Comparison of ENCODE assay signal across 8 cellular contexts in genomic region chr20:32789896-32790750, GRCh38. TPM values are rescaled to one million over a fixed set of nuclear protein-coding genes. Genes with fewer than 3 reads are reported as not detected.
DNase-seq lines count a peak whose midpoint lies in the region; ATAC-seq, FAIRE-seq and TF ChIP-seq lines count a peak whose summit lies in the region.

No MANE protein-coding gene starts in this region.

- 44% methylated on average over 6 of the region's 6 CpGs for WGBS in A549 (ENCODE audit: missing lambda C conversion rate)

- FAIRE-seq in A549 (lab: Jason Lieb, UNC): no peak

- H3K27ac ChIP-seq in A549: no peak overlapping the region
- H3K27ac ChIP-seq in Karpas-422 (ENCODE audit: low read length): no peak overlapping the region

- H3K27me3 ChIP-seq in Karpas-422 (ENCODE audit: low read length): 0 out of 2 replicates have a peak, but pooled peaks cover 2% of the 10 kb centered on the region

- TF ChIP-seq CTCF in A549 (IDR thresholded peaks at IDR 0.05) (peak; percentile 82), GM13977 (IDR thresholded peaks at IDR 0.05; ENCODE audit: extremely low read depth, insufficient read depth, missing control alignments) (peak; percentile 99)

- peaks cover 29% of the 10 kb centered on the region for H3K4me1 Mint-ChIP-seq in activated T-helper 1 cell treated with anti-CD3 and anti-CD28 coated beads, Interleukin-12 subunit alpha, Interleukin-12 subunit beta, Interleukin-2, Interleukin-4 antibody, amounts not matched to agents 30 ng/mL and 10 ng/mL and 1 ng/mL, durations not matched to agents 14 hours and 24 hours and 36 hours (ENCODE audit: low read depth)

- H3K4me3 ChIP-seq in A549: no peak overlapping the region
- H3K4me3 ChIP-seq in Karpas-422 (ENCODE audit: low read length): no peak overlapping the region

- TF ChIP-seq POLR2A in A549 (IDR thresholded peaks at IDR 0.05; ENCODE audit: low read length): no peak

- H3K4me2 ChIP-seq in A549 (no peak overlapping the region), Karpas-422 (ENCODE audit: low read depth, low read length, poor library complexity, severe bottlenecking) (no peak overlapping the region)

- H3K4me1 ChIP-seq in A549: no peaks in the 10 kb centered on the region
- no peaks in the 10 kb centered on the region for H3K4me1 ChIP-seq in Karpas-422 (ENCODE audit: low read length)

- H3K9ac ChIP-seq in Karpas-422 (ENCODE audit: low read length): no peak overlapping the region

- peak; percentile 66 to 83 for TF ChIP-seq RAD21 in A549 (conservative IDR thresholded peaks at IDR 0.05 in 1 of 2, IDR thresholded peaks at IDR 0.05 in 1 of 2)

- no peaks in the 10 kb centered on the region for H3K27me3 Mint-ChIP-seq in activated T-helper 1 cell treated with anti-CD3 and anti-CD28 coated beads, Interleukin-12 subunit alpha, Interleukin-12 subunit beta, Interleukin-2, Interleukin-4 antibody, amounts not matched to agents 30 ng/mL and 10 ng/mL and 1 ng/mL, durations not matched to agents 14 hours and 24 hours and 36 hours (ENCODE audit: insufficient read depth)

- no peaks in the 10 kb centered on the region for H3K36me3 ChIP-seq in Karpas-422 (ENCODE audit: insufficient read depth, low read length)

- POLR2A ChIA-PET in A549 (lab: Yijun Ruan, JAX): interaction anchor here (0.7 kb wide), 1 partner anchor 29 kb away, joined by 8 read pairs; the partner anchor contains the start of gene MAPRE1

- no peaks in the 10 kb centered on the region for H3K79me2 ChIP-seq in Karpas-422 (ENCODE audit: low read length)

- no peaks in the 10 kb centered on the region for H3K9me2 ChIP-seq in Karpas-422 (replicated peaks; ENCODE audit: insufficient read depth, low read length)

- no peak for TF ChIP-seq EP300 in A549 (IDR thresholded peaks at IDR 0.05)

- intact Hi-C loops in activated T-helper 1 cell treated with anti-CD3 and anti-CD28 coated beads, Interleukin-12 subunit alpha, Interleukin-12 subunit beta, Interleukin-2, Interleukin-4 antibody, amounts not matched to agents 30 ng/mL and 10 ng/mL and 1 ng/mL, durations not matched to agents 14 hours and 24 hours and 36 hours (cut with micrococcal nuclease): loop anchor here (1.0 to 5.0 kb wide), 7 partner anchors 29 to 509 kb away; partner anchors contain the start of gene MAPRE1

- no peak overlapping the region for H3K4me3 Mint-ChIP-seq in activated T-helper 1 cell treated with anti-CD3 and anti-CD28 coated beads, Interleukin-12 subunit alpha, Interleukin-12 subunit beta, Interleukin-2, Interleukin-4 antibody, amounts not matched to agents 30 ng/mL and 10 ng/mL and 1 ng/mL, durations not matched to agents 14 hours and 24 hours and 36 hours

- CTCF ChIA-PET in A549 (lab: Yijun Ruan, JAX): interaction anchor here (0.5 to 6.5 kb wide), 52 partner anchors 12 to 1341 kb away, joined by 3 to 82 read pairs (median 4); partner anchors contain the start of gene C20orf203

- no peaks in the 10 kb centered on the region for H3K36me3 Mint-ChIP-seq in activated T-helper 1 cell treated with anti-CD3 and anti-CD28 coated beads, Interleukin-12 subunit alpha, Interleukin-12 subunit beta, Interleukin-2, Interleukin-4 antibody, amounts not matched to agents 30 ng/mL and 10 ng/mL and 1 ng/mL, durations not matched to agents 14 hours and 24 hours and 36 hours (ENCODE audit: low read depth)

- in situ Hi-C loops in GM13977 (cut with MboI; ENCODE audit: low pct_unique_long_range_greater_than_20kb, low sequenced_read_pairs, unreplicated experiment): loop anchor here (10.0 to 25.0 kb wide), 2 partner anchors 115 to 253 kb away; partner anchors contain the start of gene C20orf203

- no peaks in the 10 kb centered on the region for H4K20me1 ChIP-seq in Karpas-422 (ENCODE audit: insufficient read depth, low read depth, low read length)

- ATAC-seq in A549: peak; percentile 96

- H3K9me3 ChIP-seq in A549 (no peaks in the 10 kb centered on the region), Karpas-422 (ENCODE audit: low read length) (no peaks in the 10 kb centered on the region)

- no peaks in the 10 kb centered on the region for H3K9me3 Mint-ChIP-seq in activated T-helper 1 cell treated with anti-CD3 and anti-CD28 coated beads, Interleukin-12 subunit alpha, Interleukin-12 subunit beta, Interleukin-2, Interleukin-4 antibody, amounts not matched to agents 30 ng/mL and 10 ng/mL and 1 ng/mL, durations not matched to agents 14 hours and 24 hours and 36 hours

- H2AFZ ChIP-seq in Karpas-422 (ENCODE audit: low read length): no peak overlapping the region

- H3K27ac Mint-ChIP-seq in activated T-helper 1 cell treated with anti-CD3 and anti-CD28 coated beads, Interleukin-12 subunit alpha, Interleukin-12 subunit beta, Interleukin-2, Interleukin-4 antibody, amounts not matched to agents 30 ng/mL and 10 ng/mL and 1 ng/mL, durations not matched to agents 14 hours and 24 hours and 36 hours: no peak overlapping the region

- DNase-seq in A549 (ENCODE audit: low read depth in 1 of 2, low spot score in 1 of 2) (peak; percentile 71 to 92), GM13977 (ENCODE audit: low spot score) (peak; percentile 89), Karpas-422 (peak; percentile 86), RPMI7951 (ENCODE audit: low read depth) (peak; percentile 71), fibroblast of the conjunctiva (ENCODE audit: low read depth) (peak; percentile 51), nucleus accumbens (lab: John Stamatoyannopoulos, UW) (peak in 55 of 56 donors; percentile 4 to 88 (median 58)), superior temporal gyrus (ENCODE audit: extremely low spot score) (peak; percentile 93)
- DNase-seq in activated T-helper 1 cell treated with anti-CD3 and anti-CD28 coated beads, Interleukin-12 subunit alpha, Interleukin-12 subunit beta, Interleukin-2, Interleukin-4 antibody, amounts not matched to agents 30 ng/mL and 10 ng/mL and 1 ng/mL, durations not matched to agents 14 hours and 24 hours and 36 hours (ENCODE audit: low spot score): peak; percentile 60

TF ChIP-seq in A549, 52 proteins besides CTCF, POLR2A, EP300 and RAD21 (continues in another document):
- TF ChIP-seq CEBPB (IDR thresholded peaks at IDR 0.05): no peak
- TF ChIP-seq MAX (IDR thresholded peaks at IDR 0.05): no peak
- TF ChIP-seq ZNF302 (CRISPR knock-in tag; IDR thresholded peaks at IDR 0.05): no peak
- TF ChIP-seq SREBF2 (IDR thresholded peaks at IDR 0.05): no peak
- peak; percentile 10 for TF ChIP-seq MAFK (IDR thresholded peaks at IDR 0.05; ENCODE audit: partially characterized antibody)
- TF ChIP-seq HMGXB4 (CRISPR knock-in tag; IDR thresholded peaks at IDR 0.05; ENCODE audit: borderline replicate concordance): no peak

RNA-seq across cellular contexts. Expression of gene DNMT3B, which starts 27.9 kb away (rescaled TPM):
- polyA plus RNA-seq in A549 (2011; rRNA removed) (5.2 and 6.2 TPM in 2 replicates), A549 (2017; fragmentation: RNase III; extraction: RNeasy Plus Mini Kit Qiagen cat#74134 plus additional on column Dnase treatment) (9.5 to 11.3 TPM (median 10.1 TPM) in 3 replicates)
- 9.4 and 12.2 TPM in 2 replicates for polyA plus RNA-seq in A549 (2012; cell fraction: cytosol; rRNA removed)
- polyA plus RNA-seq in A549 (2012; cell fraction: nucleus; rRNA removed): 29.6 and 31.6 TPM in 2 replicates
- polyA minus RNA-seq in A549 (2011; rRNA and poly(A)+ RNA removed): 5.5 and 6.0 TPM in 2 replicates
- total RNA-seq in Karpas-422 (2014; rRNA removed; shearing (Covaris generic); ENCODE audit: low replicate concordance): 0.63 and 1.0 TPM in 2 replicates
- 6.8 TPM in 2 replicates for total RNA-seq in RPMI7951 (2014; rRNA removed; shearing (Covaris generic))
- 0.75 and 0.93 TPM in 2 replicates for total RNA-seq in activated T-helper 1 cell treated with anti-CD3 and anti-CD28 coated beads, Interleukin-12 subunit alpha, Interleukin-12 subunit beta, Interleukin-2, Interleukin-4 antibody, amounts not matched to agents 30 ng/mL and 10 ng/mL and 1 ng/mL, durations not matched to agents 14 hours and 24 hours and 36 hours

RNA-seq across cellular contexts. Expression of gene MAPRE1, which starts 29.6 kb away (rescaled TPM):
- 126 and 149 TPM in 2 replicates for polyA plus RNA-seq in A549 (2011; rRNA removed)
- 68.8 and 69.3 TPM in 2 replicates for polyA plus RNA-seq in A549 (2012; cell fraction: cytosol; rRNA removed)
- 29.0 and 53.1 TPM in 2 replicates for polyA plus RNA-seq in A549 (2012; cell fraction: nucleus; rRNA removed)
- 140 to 151 TPM (median 143 TPM) in 3 replicates for polyA plus RNA-seq in A549 (2017; fragmentation: RNase III; extraction: RNeasy Plus Mini Kit Qiagen cat#74134 plus additional on column Dnase treatment)
- 63.7 and 67.8 TPM in 2 replicates for polyA minus RNA-seq in A549 (2011; rRNA and poly(A)+ RNA removed)
- total RNA-seq in Karpas-422 (2014; rRNA removed; shearing (Covaris generic); ENCODE audit: low replicate concordance): 57.3 and 94.8 TPM in 2 replicates
- 190 and 215 TPM in 2 replicates for total RNA-seq in RPMI7951 (2014; rRNA removed; shearing (Covaris generic))
- total RNA-seq in activated T-helper 1 cell treated with anti-CD3 and anti-CD28 coated beads, Interleukin-12 subunit alpha, Interleukin-12 subunit beta, Interleukin-2, Interleukin-4 antibody, amounts not matched to agents 30 ng/mL and 10 ng/mL and 1 ng/mL, durations not matched to agents 14 hours and 24 hours and 36 hours: 142 and 146 TPM in 2 replicates

RNA-seq across cellular contexts. Expression of gene COMMD7, which starts 46.9 kb away (rescaled TPM):
- 74.1 and 86.3 TPM in 2 replicates for polyA plus RNA-seq in A549 (2011; rRNA removed)
- polyA plus RNA-seq in A549 (2012; cell fraction: cytosol; rRNA removed): 41.4 and 51.8 TPM in 2 replicates
- 22.3 and 28.8 TPM in 2 replicates for polyA plus RNA-seq in A549 (2012; cell fraction: nucleus; rRNA removed)
- 50.6 to 55.7 TPM (median 53.3 TPM) in 3 replicates for polyA plus RNA-seq in A549 (2017; fragmentation: RNase III; extraction: RNeasy Plus Mini Kit Qiagen cat#74134 plus additional on column Dnase treatment)
- polyA minus RNA-seq in A549 (2011; rRNA and poly(A)+ RNA removed): 22.5 and 28.8 TPM in 2 replicates
- total RNA-seq in Karpas-422 (2014; rRNA removed; shearing (Covaris generic); ENCODE audit: low replicate concordance): 16.7 and 20.5 TPM in 2 replicates
- 60.2 and 75.8 TPM in 2 replicates for total RNA-seq in RPMI7951 (2014; rRNA removed; shearing (Covaris generic))
- total RNA-seq in activated T-helper 1 cell treated with anti-CD3 and anti-CD28 coated beads, Interleukin-12 subunit alpha, Interleukin-12 subunit beta, Interleukin-2, Interleukin-4 antibody, amounts not matched to agents 30 ng/mL and 10 ng/mL and 1 ng/mL, durations not matched to agents 14 hours and 24 hours and 36 hours: 41.3 and 43.0 TPM in 2 replicates
